ENCODE assay signal across 30 cellular contexts in genomic region chr5:31731710-31732301, GRCh38.
A peak's percentile ranks its signal among the peaks of the same experiment; 100 is the strongest.
DNase-seq lines count a peak whose midpoint lies in the region; ATAC-seq, FAIRE-seq and TF ChIP-seq lines count a peak whose summit lies in the region.
"Had no signal": no experiment of that assay in that cellular context is flagged by ENCODE, and none has a peak within 500 bp of the region (broad histone marks: within the 10 kb centered on the region; RNA-seq: fewer than 3 reads in every experiment).

No MANE protein-coding gene starts in this region.

- peak overlapping the region; percentile 18 for H2BK120ac ChIP-seq in H1 (replicated peaks; ENCODE audit: low read depth, low read length)

- H4K8ac ChIP-seq in H1 (ENCODE audit: extremely low read depth, insufficient read depth, low read length): no peak overlapping the region

- H2BK5ac ChIP-seq in H1 (ENCODE audit: low read depth, low read length): peak overlapping the region; percentile 72; the same call in 1 of the 2 replicates

- H3K9me3 ChIP-seq in H1 (ENCODE audit: insufficient read depth in 2 of 2, low read depth in 1 of 2, low read length in 1 of 2): no peaks in the 10 kb centered on the region
- H3K9me3 ChIP-seq: BLaER1 treated with 17β-estradiol and CSF1 and Interleukin-3, amounts not matched to agents 10 nM and 100 nM; neutrophil; right lobe of liver; tibial artery had no signal

- H3K4ac ChIP-seq in H1 (replicated peaks; ENCODE audit: insufficient read length, low read depth, low read length): no peak overlapping the region

- no peaks in the 10 kb centered on the region for H3K36me3 ChIP-seq in H1 (ENCODE audit: control insufficient read depth in 2 of 4, insufficient read depth in 4 of 4, low read length in 3 of 4)
- H3K36me3 ChIP-seq: BLaER1 treated with 17β-estradiol and CSF1 and Interleukin-3, amounts not matched to agents 10 nM and 100 nM; neutrophil; right lobe of liver; tibial artery; WERI-Rb-1 had no signal

- no peak overlapping the region for H3K14ac ChIP-seq in H1 (ENCODE audit: insufficient read length)

- CTCF ChIA-PET in T-cell (lab: Charles Lee) (no interaction called here), H1 (lab: Charles Lee; ENCODE audit: partially characterized antibody) (interaction anchor here (0.8 to 1.5 kb wide), 4 partner anchors 31 to 150 kb away, joined by 3 to 4 read pairs (median 3); partner anchors contain the start of gene PDZD2)

- no peaks in the 10 kb centered on the region for H3K36me3 Mint-ChIP-seq in activated T-cell treated with anti-CD3 and anti-CD28 coated beads, Interleukin-2, amount 50 U/mL, for 24 hours (ENCODE audit: low read depth)
- H3K36me3 Mint-ChIP-seq in T-cell (no peaks in the 10 kb centered on the region), type B pancreatic cell (no peaks in the 10 kb centered on the region)
- H3K36me3 Mint-ChIP-seq: activated naive CD8-positive, alpha-beta T cell; naive B cell had no signal

- H3K4me2 ChIP-seq in H1 (ENCODE audit: insufficient read depth in 1 of 2, low read depth in 2 of 2, low read length in 2 of 2): peak overlapping the region in 1 of 2 experiments; percentile 45; a peak in 1 of 4 replicates

- H4K5ac ChIP-seq in H1 (ENCODE audit: insufficient read length, low read depth, low read length): no peak overlapping the region

- peaks cover 10% of the 10 kb centered on the region for H3K4me1 Mint-ChIP-seq in activated T-cell treated with anti-CD3 and anti-CD28 coated beads, Interleukin-2, amount 50 U/mL, for 24 hours (ENCODE audit: low read depth)
- H3K4me1 Mint-ChIP-seq in T-cell (peaks cover 0 to 23% (median 12%) of the 10 kb centered on the region in 3 donors), type B pancreatic cell (ENCODE audit: unreplicated experiment) (no peaks in the 10 kb centered on the region)
- H3K4me1 Mint-ChIP-seq: naive B cell had no signal

- H3K4me3 ChIP-seq in H1 (ENCODE audit: extremely low read depth in 1 of 4, insufficient read depth in 2 of 4, low read depth in 3 of 4, low read length in 4 of 4): no peak overlapping the region
- H3K4me3 ChIP-seq: BLaER1 treated with 17β-estradiol and CSF1 and Interleukin-3, amounts not matched to agents 10 nM and 100 nM; right lobe of liver; tibial artery had no signal

- H3K56ac ChIP-seq in H1 (replicated peaks; ENCODE audit: insufficient read length, low read depth, low read length): no peak overlapping the region

- ATAC-seq in T-cell (replicated peaks in 1 of 4) (no peak), GM19463 (IDR thresholded peaks at IDR 0.05; ENCODE audit: unreplicated experiment) (no peak)
- ATAC-seq: right lobe of liver had no signal

- peak overlapping the region; percentile 22 for H3K27ac Mint-ChIP-seq in activated T-cell treated with anti-CD3 and anti-CD28 coated beads, Interleukin-2, amount 50 U/mL, for 24 hours
- peak overlapping the region; percentile 17 to 45 for H3K27ac Mint-ChIP-seq in T-cell
- peak overlapping the region; percentile 1 for H3K27ac Mint-ChIP-seq in type B pancreatic cell
- H3K27ac Mint-ChIP-seq: activated naive CD8-positive, alpha-beta T cell; naive B cell had no signal

- peak overlapping the region; percentile 43; the same call in 1 of the 2 replicates for H2BK12ac ChIP-seq in H1 (ENCODE audit: low read depth, low read length)

- H3K9me3 Mint-ChIP-seq in activated T-cell treated with anti-CD3 and anti-CD28 coated beads, Interleukin-2, amount 50 U/mL, for 24 hours: no peaks in the 10 kb centered on the region
- no peaks in the 10 kb centered on the region for H3K9me3 Mint-ChIP-seq in T-cell
- H3K9me3 Mint-ChIP-seq in type B pancreatic cell: no peaks in the 10 kb centered on the region

- H2BK20ac ChIP-seq in H1 (ENCODE audit: low read length): peak overlapping the region; percentile 62; the same call in 1 of the 2 replicates

- H3K9ac ChIP-seq in H1 (replicated peaks in 1 of 4; ENCODE audit: extremely low read depth in 1 of 4, low read depth in 3 of 4, low read length in 3 of 4): no peak overlapping the region
- H3K9ac ChIP-seq: BLaER1 treated with 17β-estradiol and CSF1 and Interleukin-3, amounts not matched to agents 10 nM and 100 nM had no signal

- peak overlapping the region; percentile 44 for H4K91ac ChIP-seq in H1 (replicated peaks; ENCODE audit: insufficient read length, low read length)

- H3K4me1 ChIP-seq in H1 (replicated peaks in 1 of 4; ENCODE audit: control insufficient read depth in 3 of 4, insufficient read depth in 4 of 4, low read length in 3 of 4): peaks cover 4 to 19% (median 14%) of the 10 kb centered on the region in 4 experiments; a peak in 6 of 7 replicates
- H3K4me1 ChIP-seq: right lobe of liver had no signal

- no peaks in the 10 kb centered on the region for H3K79me1 ChIP-seq in H1 (ENCODE audit: low read depth, low read length)

- no peaks in the 10 kb centered on the region for H3K27me3 Mint-ChIP-seq in activated T-cell treated with anti-CD3 and anti-CD28 coated beads, Interleukin-2, amount 50 U/mL, for 24 hours
- H3K27me3 Mint-ChIP-seq in T-cell (no peaks in the 10 kb centered on the region), type B pancreatic cell (no peaks in the 10 kb centered on the region)
- H3K27me3 Mint-ChIP-seq: naive B cell had no signal

- H3K23ac ChIP-seq in H1 (ENCODE audit: insufficient read length): no peak overlapping the region

- WGBS in H1 (ENCODE audit: extremely low coverage in 1 of 2, insufficient coverage in 1 of 2, insufficient read length in 1 of 2, insufficient replicate concordance in 2 of 2, low coverage in 1 of 2, low lambda C conversion rate in 2 of 2, missing lambda C conversion rate in 1 of 2), 2 experiments: 82% methylated on average over 3 of the region's 3 CpGs; no CpG with 5 or more reads in 1 of the 2 experiments

- no peak for TF ChIP-seq POLR2A in H1 (IDR thresholded peaks at IDR 0.05; ENCODE audit: control extremely low read depth in 1 of 2, low read depth in 2 of 2, low read length in 2 of 2)

- H3K27me3 ChIP-seq in H1 (replicated peaks in 1 of 4; ENCODE audit: control insufficient read depth in 3 of 4, extremely low read depth in 1 of 4, insufficient read depth in 3 of 4, low read length in 3 of 4): no peaks in the 10 kb centered on the region
- H3K27me3 ChIP-seq: BLaER1 treated with 17β-estradiol and CSF1 and Interleukin-3, amounts not matched to agents 10 nM and 100 nM; neutrophil; right lobe of liver; tibial artery had no signal

- H3K79me2 ChIP-seq in H1 (ENCODE audit: control insufficient read depth in 1 of 2, insufficient read depth in 2 of 2, low read length in 2 of 2): no peaks in the 10 kb centered on the region

- no peak overlapping the region for H3K4me3 Mint-ChIP-seq in activated T-cell treated with anti-CD3 and anti-CD28 coated beads, Interleukin-2, amount 50 U/mL, for 24 hours
- H3K4me3 Mint-ChIP-seq in T-cell (no peak overlapping the region), type B pancreatic cell (no peak overlapping the region)
- H3K4me3 Mint-ChIP-seq: activated naive CD8-positive, alpha-beta T cell; naive B cell had no signal

- POLR2A ChIA-PET in T-cell (lab: Charles Lee): interaction anchor here in 1 of 2 donors (0.6 kb wide), 1 partner anchor 12 kb away, joined by 3 read pairs; no protein-coding TSS in a partner anchor
- POLR2A ChIA-PET in H1 (lab: Charles Lee; ENCODE audit: partially characterized antibody): no interaction called here

- H3K27ac ChIP-seq in H1 (ENCODE audit: low read depth, low read length): no peak overlapping the region
- H3K27ac ChIP-seq: 22Rv1, epithelial cell of prostate, neutrophil, right lobe of liver, tibial artery, WERI-Rb-1 had no signal

- H2AK5ac ChIP-seq in H1 (ENCODE audit: low read depth, low read length): peak overlapping the region; percentile 17; the same call in 1 of the 2 replicates

- TF ChIP-seq CTCF in H1 (IDR thresholded peaks at IDR 0.05; ENCODE audit: control extremely low read depth in 1 of 3, insufficient read depth in 1 of 3, low read depth in 1 of 3, low read length in 3 of 3) (no peak), type B pancreatic cell (conservative IDR thresholded peaks at IDR 0.05) (no peak)

- H2AFZ ChIP-seq in H1 (ENCODE audit: low read length): no peak overlapping the region

- no peak overlapping the region for H2BK15ac ChIP-seq in H1 (ENCODE audit: low read length)

- no peaks in the 10 kb centered on the region for H3K23me2 ChIP-seq in H1 (ENCODE audit: low read depth, low read length)

- TF ChIP-seq RAD21 in H1 (IDR thresholded peaks at IDR 0.05 in 1 of 2, conservative IDR thresholded peaks at IDR 0.05 in 1 of 2; ENCODE audit: low read depth in 2 of 2, low read length in 2 of 2): no peak

- no peak for DNase-seq in activated T-cell treated with anti-CD3 and anti-CD28 coated beads, Interleukin-2, amount 50 U/mL, for 24 hours
- no peak for DNase-seq in activated T-cell treated with anti-CD3 and anti-CD28 coated beads, Interleukin-2, amount 50 U/mL, for 48 hours
- DNase-seq in T-cell (no peak), H1 (ENCODE audit: low read depth in 1 of 2, low spot score in 2 of 2) (no peak), type B pancreatic cell (ENCODE audit: extremely low spot score, unreplicated experiment) (no peak), activated gamma-delta T cell treated with Interleukin-2 at 50 U/mL for 16 hours (no peak), Kasumi-1 (lab: John Stamatoyannopoulos, UW) (no peak)
- DNase-seq: activated CD4-positive, alpha-beta T cell treated with anti-CD3 and anti-CD28 coated beads for 48 hours; activated effector memory CD4-positive, alpha-beta T cell treated with Interleukin-2 at 50 U/mL for 16 hours; COR-L47; DMS53; islet precursor cell; naive B cell; NCI-H2029 treated with DMSO at 0.1 percent for 48 hours; NCI-H526 treated with DMSO at 0.1 percent for 48 hours; right lobe of liver; SIG-M5; stimulated activated CD4-positive, alpha-beta T cell treated with anti-CD3 and anti-CD28 coated beads, Interleukin-12 subunit alpha, Interleukin-12 subunit beta, amount 100 ng/mL, for 4 hours; stimulated activated CD4-positive, alpha-beta T cell treated with anti-CD3 and anti-CD28 coated beads, Interleukin-2, amount 100 ng/mL, for 48 hours; tibial artery; WERI-Rb-1 had no signal

- no peaks in the 10 kb centered on the region for H4K20me1 ChIP-seq in H1 (replicated peaks in 1 of 2; ENCODE audit: control insufficient read depth in 1 of 2, insufficient read depth in 2 of 2, low read length in 2 of 2)
- H4K20me1 ChIP-seq: BLaER1 treated with 17β-estradiol and CSF1 and Interleukin-3, amounts not matched to agents 10 nM and 100 nM had no signal

- FAIRE-seq in H1 (lab: Jason Lieb, UNC): no peak
- FAIRE-seq: bronchial epithelial cell, GM12891, RCC 7860 had no signal

- no peak for TF ChIP-seq EP300 in H1 (IDR thresholded peaks at IDR 0.05; ENCODE audit: borderline replicate concordance in 1 of 2, low read depth in 2 of 2, low read length in 2 of 2)

- no peak overlapping the region for H3K18ac ChIP-seq in H1 (ENCODE audit: extremely low read depth, low read length)

TF ChIP-seq in H1, 55 proteins besides CTCF, POLR2A, EP300 and RAD21 (continues in another document):
- no peak for TF ChIP-seq BRCA1 (IDR thresholded peaks at IDR 0.05; ENCODE audit: low read depth, low read length)
- TF ChIP-seq E2F6 (IDR thresholded peaks at IDR 0.05): no peak
- no peak for TF ChIP-seq SP1 (IDR thresholded peaks at IDR 0.05; ENCODE audit: low read depth, low read length)
